In the genomic region with DNA sequence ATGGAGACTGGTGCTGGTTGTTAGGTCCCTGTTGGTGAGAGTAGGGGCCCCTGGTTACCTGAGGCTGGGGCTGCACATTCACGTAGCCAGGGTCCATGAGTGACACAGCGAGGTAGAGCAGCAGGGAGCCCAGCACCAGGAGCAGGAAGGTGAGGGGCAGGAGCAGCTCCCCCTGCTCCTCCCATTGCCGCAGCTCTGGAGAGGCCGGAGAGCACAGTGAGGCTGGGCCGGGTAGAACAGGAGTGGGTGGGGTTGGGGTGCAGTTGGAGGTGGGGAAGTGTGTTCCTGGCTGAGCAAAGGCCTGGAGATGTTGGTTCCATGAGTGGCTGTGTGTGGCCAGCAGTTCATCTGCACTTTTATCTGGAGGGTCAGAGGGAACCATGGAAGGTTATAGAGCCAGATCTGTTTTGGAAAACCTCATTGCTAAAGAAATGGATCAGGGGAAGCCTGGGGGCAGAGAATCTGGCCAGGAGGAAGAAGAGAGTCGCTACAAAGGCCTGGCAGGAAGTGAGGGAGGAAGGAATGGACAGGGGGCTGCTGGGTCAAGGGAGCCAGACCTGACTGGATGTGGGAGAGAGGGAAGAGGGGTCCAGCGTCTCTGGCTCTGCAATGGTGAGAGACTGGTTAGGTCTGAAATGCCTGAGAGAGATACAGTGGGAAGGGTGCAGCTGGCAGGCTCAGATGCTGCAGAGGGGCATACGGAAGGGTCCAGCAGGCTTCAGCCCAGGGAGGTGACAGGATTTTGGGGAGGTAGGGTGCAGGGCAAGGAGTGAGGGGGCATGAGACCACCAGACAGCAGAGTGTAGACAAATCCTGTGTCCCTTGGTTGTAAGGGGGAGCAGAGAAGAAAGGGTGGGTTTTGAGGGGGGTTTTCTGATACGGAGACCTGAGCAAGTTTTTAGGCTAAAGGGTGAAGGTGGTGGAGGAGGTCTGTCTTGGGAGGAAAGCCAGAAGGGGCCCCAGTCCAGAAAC, we compare ENCODE assay signal across 9 cellular contexts. TPM values are rescaled to one million over a fixed set of nuclear protein-coding genes. Genes with fewer than 3 reads are reported as not detected.
DNase-seq lines count a peak whose midpoint lies in the region; ATAC-seq and TF ChIP-seq lines count a peak whose summit lies in the region.
"Had no signal": no experiment of that assay in that cellular context is flagged by ENCODE, and none has a peak within 500 bp of the region (broad histone marks: within the 10 kb centered on the region; RNA-seq: fewer than 3 reads in every experiment).

No MANE protein-coding gene starts in this region.

- H3K36me3 Mint-ChIP-seq in activated T-cell treated with anti-CD3 and anti-CD28 coated beads, Interleukin-2, amount 50 U/mL, for 24 hours (ENCODE audit: low read depth): peaks cover 39% of the 10 kb centered on the region
- no peaks in the 10 kb centered on the region for H3K36me3 Mint-ChIP-seq in WTC11

- CTCF ChIA-PET in WTC11 (lab: Charles Lee): interaction anchor here (2.5 kb wide), 1 partner anchor 87 kb away, joined by 16 read pairs; no protein-coding TSS in a partner anchor

- no peaks in the 10 kb centered on the region for H3K9me3 Mint-ChIP-seq in activated T-cell treated with anti-CD3 and anti-CD28 coated beads, Interleukin-2, amount 50 U/mL, for 24 hours
- H3K9me3 Mint-ChIP-seq in WTC11: no peaks in the 10 kb centered on the region

- H3K27me3 Mint-ChIP-seq in activated T-cell treated with anti-CD3 and anti-CD28 coated beads, Interleukin-2, amount 50 U/mL, for 24 hours: no peaks in the 10 kb centered on the region
- no peaks in the 10 kb centered on the region for H3K27me3 Mint-ChIP-seq in WTC11 (ENCODE audit: low read depth)

- POLR2A ChIA-PET in WTC11 (lab: Charles Lee): interaction anchor here (0.6 kb wide), 1 partner anchor 536 kb away, joined by 3 read pairs; no protein-coding TSS in a partner anchor

- peaks cover 0 to 28% (median 8%) of the 10 kb centered on the region in 3 donors for H3K36me3 ChIP-seq in tibial artery
- H3K36me3 ChIP-seq: colonic mucosa had no signal

- TF ChIP-seq CTCF in WTC11 (IDR thresholded peaks at IDR 0.05) (no peak), tibial artery (IDR thresholded peaks at IDR 0.05) (no peak)

- DNase-seq in activated T-cell treated with anti-CD3 and anti-CD28 coated beads, Interleukin-2, amount 50 U/mL, for 24 hours: no peak
- DNase-seq in activated T-cell treated with anti-CD3 and anti-CD28 coated beads, Interleukin-2, amount 50 U/mL, for 1 hour: no peak
- no peak for DNase-seq in WTC11 (ENCODE audit: low spot score)
- no peak for DNase-seq in tibial artery
- DNase-seq in NCI-H446 treated with DMSO at 0.1 percent for 48 hours (lab: John Stamatoyannopoulos, UW): no peak
- no peak for DNase-seq in OCI-M2 (lab: John Stamatoyannopoulos, UW; ENCODE audit: unreplicated experiment)
- DNase-seq in 8988T: no peak

- H3K27me3 ChIP-seq in tibial artery: no peaks in the 10 kb centered on the region
- H3K27me3 ChIP-seq: colonic mucosa had no signal

- H3K9me3 ChIP-seq in iPS-18c (ENCODE audit: control insufficient read depth, insufficient read depth, low read length) (no peaks in the 10 kb centered on the region), tibial artery (no peaks in the 10 kb centered on the region)
- H3K9me3 ChIP-seq: colonic mucosa had no signal

- peak overlapping the region; percentile 86 for H3K4me3 Mint-ChIP-seq in activated T-cell treated with anti-CD3 and anti-CD28 coated beads, Interleukin-2, amount 50 U/mL, for 24 hours
- peak overlapping the region; percentile 96 for H3K4me3 Mint-ChIP-seq in WTC11

- H3K27ac Mint-ChIP-seq in activated T-cell treated with anti-CD3 and anti-CD28 coated beads, Interleukin-2, amount 50 U/mL, for 24 hours: peak overlapping the region; percentile 86
- H3K27ac Mint-ChIP-seq in WTC11: peak overlapping the region; percentile 65

- intact Hi-C loops in tibial artery (cut with DNase I; ENCODE audit: low total_unique reads): no loop called here

- peaks cover 0 to 19% (median 10%) of the 10 kb centered on the region in 4 donors for H3K4me1 ChIP-seq in tibial artery
- H3K4me1 ChIP-seq: colonic mucosa had no signal

- H3K4me3 ChIP-seq in iPS-18c (ENCODE audit: insufficient read depth, low read depth, low read length) (peak overlapping the region; percentile 87), tibial artery (no peak overlapping the region)

- peak overlapping the region; percentile 79 to 91 for H3K27ac ChIP-seq in tibial artery

- ATAC-seq in WTC11: no peak

- H3K4me1 Mint-ChIP-seq in activated T-cell treated with anti-CD3 and anti-CD28 coated beads, Interleukin-2, amount 50 U/mL, for 24 hours (ENCODE audit: low read depth): peaks cover 38% of the 10 kb centered on the region
- H3K4me1 Mint-ChIP-seq in WTC11: peaks cover 15% of the 10 kb centered on the region

TF ChIP-seq in WTC11, 78 proteins besides CTCF, POLR2A, EP300 and RAD21:
- TF ChIP-seq MXD4 (CRISPR knock-in tag; IDR thresholded peaks at IDR 0.05; ENCODE audit: borderline replicate concordance): no peak
- no peak for TF ChIP-seq JAZF1 (CRISPR knock-in tag; IDR thresholded peaks at IDR 0.05)
- TF ChIP-seq, protein P1, sequence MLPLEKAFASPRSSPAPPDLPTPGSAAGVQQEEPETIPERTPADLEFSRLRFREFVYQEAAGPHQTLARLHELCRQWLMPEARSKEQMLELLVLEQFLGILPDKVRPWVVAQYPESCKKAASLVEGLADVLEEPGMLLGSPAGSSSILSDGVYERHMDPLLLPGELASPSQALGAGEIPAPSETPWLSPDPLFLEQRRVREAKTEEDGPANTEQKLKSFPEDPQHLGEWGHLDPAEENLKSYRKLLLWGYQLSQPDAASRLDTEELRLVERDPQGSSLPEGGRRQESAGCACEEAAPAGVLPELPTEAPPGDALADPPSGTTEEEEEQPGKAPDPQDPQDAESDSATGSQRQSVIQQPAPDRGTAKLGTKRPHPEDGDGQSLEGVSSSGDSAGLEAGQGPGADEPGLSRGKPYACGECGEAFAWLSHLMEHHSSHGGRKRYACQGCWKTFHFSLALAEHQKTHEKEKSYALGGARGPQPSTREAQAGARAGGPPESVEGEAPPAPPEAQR (CRISPR knock-in tag; IDR thresholded peaks at IDR 0.05): no peak

RNA-seq across cellular contexts. Expression of a gene that starts 1.3 kb away (rescaled TPM):
- total RNA-seq in WTC11 (2021): 39.7 to 46.3 TPM (median 45.2 TPM) in 3 replicates

RNA-seq across cellular contexts. Expression of a gene that starts 20.4 kb away (rescaled TPM):
- 24.1 to 28.9 TPM (median 27.5 TPM) in 3 replicates for total RNA-seq in WTC11 (2021)

RNA-seq across cellular contexts. Expression of a gene that starts 33.6 kb away (rescaled TPM):
- total RNA-seq in WTC11 (2021): 1,083 to 1,129 TPM (median 1,086 TPM) in 3 replicates

RNA-seq across cellular contexts. Expression of a gene that starts 49.1 kb away (rescaled TPM):
- 20.6 to 24.5 TPM (median 23.8 TPM) in 3 replicates for total RNA-seq in WTC11 (2021)
